ENCODE assay signal across 10 cellular contexts in the genomic region with DNA sequence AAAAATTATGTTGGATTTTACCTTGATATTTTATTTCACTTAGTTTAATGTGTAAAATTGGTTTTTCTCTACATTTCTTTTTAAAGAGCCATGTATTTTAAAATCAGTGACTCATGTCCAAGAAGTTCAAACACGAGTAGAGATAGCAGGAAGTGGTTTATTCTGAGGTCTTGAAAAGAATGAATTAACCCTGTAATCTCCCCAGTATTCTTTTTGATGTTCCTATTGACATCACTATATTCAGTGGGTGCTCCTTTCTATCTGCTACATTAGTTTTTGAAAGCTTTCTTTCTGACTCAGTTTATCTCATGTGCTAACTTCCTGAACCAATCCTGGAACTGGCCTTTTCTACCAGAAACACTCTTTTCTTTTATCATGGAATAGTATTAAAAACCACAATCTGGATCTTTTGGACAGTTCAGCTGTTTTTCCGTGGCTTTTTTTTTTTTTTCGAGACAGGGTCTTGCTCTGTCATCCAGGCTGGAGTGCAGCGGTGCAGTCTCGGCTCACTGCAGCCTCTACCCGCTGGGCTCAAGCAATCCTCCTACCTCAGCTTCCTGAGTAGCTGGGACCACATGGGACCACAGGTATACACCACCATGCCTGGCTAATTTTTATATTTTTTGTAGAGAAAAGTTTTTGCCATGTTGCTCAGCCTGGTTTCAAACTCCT.
DNase-seq lines count a peak whose midpoint lies in the region; ATAC-seq lines count a peak whose summit lies in the region.
"Had no signal": no experiment of that assay in that cellular context is flagged by ENCODE, and none has a peak within 500 bp of the region (broad histone marks: within the 10 kb centered on the region; RNA-seq: fewer than 3 reads in every experiment).

No MANE protein-coding gene starts in this region.

- H3K27me3 ChIP-seq in H7 (ENCODE audit: control insufficient read depth, insufficient read depth, low read length), result no peaks in the 10 kb centered on the region

- peaks cover 4% of the 10 kb centered on the region for H3K9me3 Mint-ChIP-seq in activated naive CD8-positive, alpha-beta T cell treated with anti-CD3 and anti-CD28 coated beads for 36 hours
- H3K9me3 Mint-ChIP-seq: activated B cell treated with CpG ODN at 0.5 μM for 24 hours had no signal

- no peak for DNase-seq in activated CD4-positive, CD25-positive, alpha-beta regulatory T cell (lab: John Stamatoyannopoulos, UW)
- DNase-seq in activated naive CD8-positive, alpha-beta T cell treated with anti-CD3 and anti-CD28 coated beads for 36 hours, result peak; percentile 16
- DNase-seq in renal cortical epithelial cell (ENCODE audit: low read depth), result peak; percentile 83
- no peak for DNase-seq in H7
- DNase-seq in NCI-H774 (lab: John Stamatoyannopoulos, UW), result no peak
- DNase-seq: activated B cell treated with CpG ODN at 0.5 μM for 24 hours, NCI-H1048 had no signal

- peak overlapping the region; percentile 70 for H3K4me3 Mint-ChIP-seq in activated naive CD8-positive, alpha-beta T cell treated with anti-CD3 and anti-CD28 coated beads for 36 hours
- H3K4me3 Mint-ChIP-seq: activated B cell treated with CpG ODN at 0.5 μM for 24 hours had no signal

- H3K36me3 Mint-ChIP-seq in activated naive CD8-positive, alpha-beta T cell treated with anti-CD3 and anti-CD28 coated beads for 36 hours, result peaks cover 8% of the 10 kb centered on the region

- H3K27me3 Mint-ChIP-seq in activated naive CD8-positive, alpha-beta T cell treated with anti-CD3 and anti-CD28 coated beads for 36 hours, result no peaks in the 10 kb centered on the region
- H3K27me3 Mint-ChIP-seq: activated B cell treated with CpG ODN at 0.5 μM for 24 hours had no signal

- H3K27ac Mint-ChIP-seq in activated naive CD8-positive, alpha-beta T cell treated with anti-CD3 and anti-CD28 coated beads for 36 hours, result peak overlapping the region; percentile 89
- H3K27ac Mint-ChIP-seq: activated B cell treated with CpG ODN at 0.5 μM for 24 hours had no signal

- H3K4me3 ChIP-seq in H7 (ENCODE audit: insufficient read depth, low read depth, low read length), result no peak overlapping the region

- ATAC-seq in activated CD4-positive, CD25-positive, alpha-beta regulatory T cell treated with anti-CD3 and anti-CD28 coated beads, Interleukin-2, amount 50 U/mL, for 24 hours, result peak; percentile 97
- peak; percentile 63 for ATAC-seq in HG03469 (IDR thresholded peaks at IDR 0.05; ENCODE audit: unreplicated experiment)
- no peak for ATAC-seq in HG02884 (IDR thresholded peaks at IDR 0.05; ENCODE audit: unreplicated experiment)

- H3K4me1 Mint-ChIP-seq in activated naive CD8-positive, alpha-beta T cell treated with anti-CD3 and anti-CD28 coated beads for 36 hours, result peaks cover 25% of the 10 kb centered on the region

- H3K36me3 ChIP-seq in H7 (replicated peaks; ENCODE audit: control insufficient read depth, insufficient read depth, low read length), result no peaks in the 10 kb centered on the region; the same call in 1 of the 2 replicates

Comparison
In these comparisons a context has a peak if more than half of its experiments do, and no peak if none do; other contexts are left out.
1. DNase-seq: peak in activated naive CD8-positive, alpha-beta T cell treated with anti-CD3 and anti-CD28 coated beads for 36 hours (single experiment) and renal cortical epithelial cell (single experiment); none in activated CD4-positive, CD25-positive, alpha-beta regulatory T cell (0 of 4), H7 (single experiment) and NCI-H774 (single experiment).